Comparison of ENCODE assay signal across 11 cellular contexts in genomic region chr2:55013936-55014335, GRCh38. TPM values are rescaled to one million over a fixed set of nuclear protein-coding genes. Genes with fewer than 3 reads are reported as not detected.
DNase-seq lines count a peak whose midpoint lies in the region; ATAC-seq, FAIRE-seq and TF ChIP-seq lines count a peak whose summit lies in the region.
"Had no signal": no experiment of that assay in that cellular context is flagged by ENCODE, and none has a peak within 500 bp of the region (broad histone marks: within the 10 kb centered on the region; RNA-seq: fewer than 3 reads in every experiment).

No MANE protein-coding gene starts in this region.

- H3K27me3 ChIP-seq in astrocyte (ENCODE audit: insufficient read depth, low read length): no peaks in the 10 kb centered on the region
- H3K27me3 ChIP-seq: tibial nerve had no signal

- H3K36me3 Mint-ChIP-seq in astrocyte (ENCODE audit: low read depth, unreplicated experiment) (peaks cover 3% of the 10 kb centered on the region), mesothelial cell of epicardium (peaks cover 16% of the 10 kb centered on the region), CD14-positive monocyte (peaks cover 0 to 3% of the 10 kb centered on the region in 2 donors)
- peaks cover 4% of the 10 kb centered on the region for H3K36me3 Mint-ChIP-seq in activated CD8-positive, alpha-beta memory T cell treated with anti-CD3 and anti-CD28 coated beads, Interleukin-2, amount 10 ng/mL, durations not matched to agents 7 days and 5 days

- TF ChIP-seq CTCF in astrocyte (IDR thresholded peaks at IDR 0.05; ENCODE audit: insufficient read depth, low read depth, low read length): no peak
- no peak for TF ChIP-seq CTCF in mesothelial cell of epicardium (IDR thresholded peaks at IDR 0.05; ENCODE audit: unreplicated experiment)
- TF ChIP-seq CTCF in CD14-positive monocyte (IDR thresholded peaks at IDR 0.05): no peak

- intact Hi-C loops in CD14-positive monocyte (cut with micrococcal nuclease): loop anchor here (5.0 kb wide), 1 partner anchor 33 kb away; no protein-coding TSS in a partner anchor

- no peaks in the 10 kb centered on the region for H3K36me3 ChIP-seq in astrocyte (ENCODE audit: insufficient read depth, low read length)

- peak; percentile 39 for TF ChIP-seq RAD21 in Ishikawa (IDR thresholded peaks at IDR 0.05; ENCODE audit: low read depth)

- H3K4me2 ChIP-seq in astrocyte (ENCODE audit: low read length): no peak overlapping the region

- FAIRE-seq in astrocyte (lab: Jason Lieb, UNC): no peak

- H3K27me3 Mint-ChIP-seq in astrocyte (ENCODE audit: low read depth, unreplicated experiment) (no peaks in the 10 kb centered on the region), mesothelial cell of epicardium (ENCODE audit: low read depth) (no peaks in the 10 kb centered on the region), CD14-positive monocyte (ENCODE audit: low read depth in 3 of 3) (no peaks in the 10 kb centered on the region)
- no peaks in the 10 kb centered on the region for H3K27me3 Mint-ChIP-seq in activated CD8-positive, alpha-beta memory T cell treated with anti-CD3 and anti-CD28 coated beads, Interleukin-2, amount 10 ng/mL, durations not matched to agents 7 days and 5 days
- H3K27me3 Mint-ChIP-seq: activated T-helper 17 cell treated with anti-CD3 and anti-CD28 coated beads, Interleukin-2, amount 50 U/mL, for 72 hours had no signal

- H3K9me3 ChIP-seq in astrocyte (ENCODE audit: insufficient read depth, low read depth, low read length): no peaks in the 10 kb centered on the region
- H3K9me3 ChIP-seq: tibial nerve had no signal

- CTCF ChIA-PET in activated CD8-positive, alpha-beta memory T cell treated with anti-CD3 and anti-CD28 coated beads, Interleukin-2, amount 10 ng/mL, durations not matched to agents 7 days and 5 days (lab: Charles Lee): interaction anchor here (1.3 to 3.1 kb wide), 6 partner anchors 34 to 161 kb away, joined by 4 to 10 read pairs (median 6); no protein-coding TSS in a partner anchor

- peak overlapping the region; percentile 62 for H3K4me3 Mint-ChIP-seq in astrocyte (ENCODE audit: unreplicated experiment)
- H3K4me3 Mint-ChIP-seq in mesothelial cell of epicardium: no peak overlapping the region
- no peak overlapping the region for H3K4me3 Mint-ChIP-seq in activated CD8-positive, alpha-beta memory T cell treated with anti-CD3 and anti-CD28 coated beads, Interleukin-2, amount 10 ng/mL, durations not matched to agents 7 days and 5 days
- no peak overlapping the region for H3K4me3 Mint-ChIP-seq in CD14-positive monocyte
- H3K4me3 Mint-ChIP-seq: activated T-helper 17 cell treated with anti-CD3 and anti-CD28 coated beads, Interleukin-2, amount 50 U/mL, for 72 hours had no signal

- H3K4me1 ChIP-seq in astrocyte (ENCODE audit: insufficient read depth, low read length): peaks cover 53% of the 10 kb centered on the region

- H3K27ac ChIP-seq in astrocyte (ENCODE audit: low read depth, low read length): no peak overlapping the region

- H3K4me1 Mint-ChIP-seq in astrocyte (ENCODE audit: low read depth, unreplicated experiment): peaks cover 72% of the 10 kb centered on the region
- H3K4me1 Mint-ChIP-seq in mesothelial cell of epicardium: peaks cover 49% of the 10 kb centered on the region
- peaks cover 39% of the 10 kb centered on the region for H3K4me1 Mint-ChIP-seq in activated CD8-positive, alpha-beta memory T cell treated with anti-CD3 and anti-CD28 coated beads, Interleukin-2, amount 10 ng/mL, durations not matched to agents 7 days and 5 days
- peaks cover 56% of the 10 kb centered on the region for H3K4me1 Mint-ChIP-seq in CD14-positive monocyte

- H3K27ac Mint-ChIP-seq in astrocyte (ENCODE audit: unreplicated experiment) (no peak overlapping the region), mesothelial cell of epicardium (peak overlapping the region; percentile 90), CD14-positive monocyte (no peak overlapping the region)
- H3K27ac Mint-ChIP-seq in activated CD8-positive, alpha-beta memory T cell treated with anti-CD3 and anti-CD28 coated beads, Interleukin-2, amount 10 ng/mL, durations not matched to agents 7 days and 5 days: no peak overlapping the region

- H3K79me2 ChIP-seq in astrocyte (ENCODE audit: insufficient read depth, low read length): peaks cover 100% of the 10 kb centered on the region

- no peak for TF ChIP-seq EP300 in Ishikawa (IDR thresholded peaks at IDR 0.05; ENCODE audit: borderline replicate concordance)

- H3K9me3 Mint-ChIP-seq in astrocyte (ENCODE audit: unreplicated experiment) (no peaks in the 10 kb centered on the region), mesothelial cell of epicardium (peaks cover 8% of the 10 kb centered on the region), CD14-positive monocyte (no peaks in the 10 kb centered on the region)
- H3K9me3 Mint-ChIP-seq in activated CD8-positive, alpha-beta memory T cell treated with anti-CD3 and anti-CD28 coated beads, Interleukin-2, amount 10 ng/mL, durations not matched to agents 7 days and 5 days (ENCODE audit: low read depth): no peaks in the 10 kb centered on the region
- H3K9me3 Mint-ChIP-seq: activated T-helper 17 cell treated with anti-CD3 and anti-CD28 coated beads, Interleukin-2, amount 50 U/mL, for 72 hours had no signal

- H2AFZ ChIP-seq in astrocyte (ENCODE audit: low read depth, low read length): no peak overlapping the region

- peaks cover 99% of the 10 kb centered on the region for H4K20me1 ChIP-seq in astrocyte (ENCODE audit: insufficient read depth, low read length)

- no peak overlapping the region for H3K9ac ChIP-seq in astrocyte (ENCODE audit: low read length)

- DNase-seq in AML-193 (lab: John Stamatoyannopoulos, UW): peak; percentile 8 to 14
- no peak for DNase-seq in astrocyte (ENCODE audit: low read depth)
- no peak for DNase-seq in mesothelial cell of epicardium (ENCODE audit: low spot score in 2 of 2, unreplicated experiment in 2 of 2)
- no peak for DNase-seq in activated CD8-positive, alpha-beta memory T cell treated with anti-CD3 and anti-CD28 coated beads, Interleukin-2, amount 10 ng/mL, durations not matched to agents 7 days and 5 days
- no peak for DNase-seq in CD14-positive monocyte (ENCODE audit: low spot score)
- no peak for DNase-seq in stimulated activated naive CD4-positive, alpha-beta T cell treated with Interleukin-2 at 50 U/mL for 16 hours (lab: John Stamatoyannopoulos, UW)
- DNase-seq: NCI-H187 treated with DMSO at 0.1 percent for 48 hours had no signal

- ATAC-seq in activated CD8-positive, alpha-beta memory T cell treated with anti-CD3 and anti-CD28 coated beads, Interleukin-2, amount 10 ng/mL, durations not matched to agents 7 days and 5 days: no peak
- ATAC-seq in HG02938 (IDR thresholded peaks at IDR 0.05; ENCODE audit: unreplicated experiment): no peak
- ATAC-seq: activated T-helper 17 cell treated with anti-CD3 and anti-CD28 coated beads, Interleukin-2, amount 50 U/mL, for 72 hours had no signal

- no peak overlapping the region for H3K4me3 ChIP-seq in astrocyte (ENCODE audit: insufficient read depth, low read depth, low read length)
- H3K4me3 ChIP-seq: tibial nerve had no signal

TF ChIP-seq in Ishikawa, 13 proteins besides CTCF, POLR2A, EP300 and RAD21 (continues in another document):
- TF ChIP-seq NFIC (IDR thresholded peaks at IDR 0.05) (no peak), CEBPB (IDR thresholded peaks at IDR 0.05) (no peak), CREB1 (IDR thresholded peaks at IDR 0.05; ENCODE audit: low read depth) (no peak), MAX (IDR thresholded peaks at IDR 0.05) (no peak), ZBTB7A (IDR thresholded peaks at IDR 0.05; ENCODE audit: low read depth) (no peak), REST (IDR thresholded peaks at IDR 0.05; ENCODE audit: low read depth) (no peak), EGR1 (IDR thresholded peaks at IDR 0.05) (no peak), TEAD4 (IDR thresholded peaks at IDR 0.05) (no peak), FOXM1 (IDR thresholded peaks at IDR 0.05; ENCODE audit: borderline replicate concordance, low read depth) (no peak), TAF1 (IDR thresholded peaks at IDR 0.05; ENCODE audit: low read depth) (no peak), YY1 (IDR thresholded peaks at IDR 0.05; ENCODE audit: low read depth) (no peak), TCF12 (IDR thresholded peaks at IDR 0.05; ENCODE audit: low read depth) (no peak)

RNA-seq across cellular contexts. Expression of gene RTN4, which starts 36.3 kb away (rescaled TPM):
- total RNA-seq in astrocyte: 509 and 541 TPM in 2 replicates
- 173 to 179 TPM (median 178 TPM) in 3 replicates for total RNA-seq in mesothelial cell of epicardium
- total RNA-seq in activated CD8-positive, alpha-beta memory T cell treated with anti-CD3 and anti-CD28 coated beads, Interleukin-2, amount 10 ng/mL, durations not matched to agents 7 days and 5 days: 10 to 100 TPM; 71.6 to 88.0 TPM
- polyA plus RNA-seq in CD14-positive monocyte: 100 to 1,000 TPM; 111 to 163 TPM

Comparison
In these comparisons a context has a peak if more than half of its experiments do, and no peak if none do; other contexts are left out.
1. DNase-seq: peak in AML-193 (2 of 2); none in astrocyte (single experiment), mesothelial cell of epicardium (0 of 2), activated CD8-positive, alpha-beta memory T cell treated with anti-CD3 and anti-CD28 coated beads, Interleukin-2, amount 10 ng/mL, durations not matched to agents 7 days and 5 days (single experiment), CD14-positive monocyte (single experiment) and stimulated activated naive CD4-positive, alpha-beta T cell treated with Interleukin-2 at 50 U/mL for 16 hours (single experiment).